In genomic region chr12:98593351-98594049, GRCh38 we compare ENCODE assay signal across 8 cellular contexts. TPM values are rescaled to one million over a fixed set of nuclear protein-coding genes. Genes with fewer than 3 reads are reported as not detected.
DNase-seq lines count a peak whose midpoint lies in the region; ATAC-seq lines count a peak whose summit lies in the region.

Gene SLC25A3 (plus strand): TSS chr12:98593686. CDS start chr12:98593979, 293 bp downstream.

- peak within 1 kb of the TSS; percentile 84 for H3K4me3 ChIP-seq in CD8-positive, alpha-beta memory T cell (ENCODE audit: low read length)

- POLR2A ChIA-PET in CD8-positive, alpha-beta memory T cell (lab: Charles Lee): interaction anchor here (0.7 to 4.4 kb wide), 6 partner anchors 13 to 90 kb away, joined by 3 to 38 read pairs (median 3); partner anchors contain the start of genes APAF1, IKBIP and TMPO

- H3K27ac ChIP-seq in CD8-positive, alpha-beta memory T cell (ENCODE audit: low read depth, low read length): peak within 1 kb of the TSS; percentile 98

- no peaks in the 10 kb centered on the region for H3K9me3 ChIP-seq in CD8-positive, alpha-beta memory T cell (ENCODE audit: low read length)

- ATAC-seq in GM19468 (IDR thresholded peaks at IDR 0.05; ENCODE audit: extremely low read depth, unreplicated experiment): peak; percentile 99

- H3K4me1 Mint-ChIP-seq in CD8-positive, alpha-beta memory T cell: peaks cover 38 to 47% (median 40%) of the 10 kb centered on the region in 3 donors

- CTCF ChIA-PET in CD8-positive, alpha-beta memory T cell (lab: Charles Lee): interaction anchor here (1.1 to 4.2 kb wide), 10 partner anchors 9 to 103 kb away, joined by 3 to 18 read pairs (median 4); partner anchors contain the start of genes IKBIP and TMPO

- H3K27me3 Mint-ChIP-seq in CD8-positive, alpha-beta memory T cell: no peaks in the 10 kb centered on the region

- peak; percentile 91 to 97 (median 94) for DNase-seq in CD8-positive, alpha-beta memory T cell
- DNase-seq in HS-5 (ENCODE audit: low read depth): peak; percentile 80
- peak; percentile 86 for DNase-seq in NK-92 treated with Interleukin-12 subunit alpha and Interleukin-12 subunit beta, amount 100 ng/mL, for 24 hours (lab: John Stamatoyannopoulos, UW)
- DNase-seq in activated CD8-positive, alpha-beta memory T cell treated with anti-CD3 and anti-CD28 coated beads for 24 hours: peak; percentile 94
- DNase-seq in effector CD8-positive, alpha-beta T cell (lab: John Stamatoyannopoulos, UW): peak; percentile 90
- DNase-seq in lung microvascular endothelial cell (ENCODE audit: low read depth in 2 of 2): peak; percentile 99 to 100
- DNase-seq in stimulated activated CD4-positive, alpha-beta T cell treated with anti-CD3 and anti-CD28 coated beads, TNF-alpha, amount 100 ng/mL, for 48 hours (ENCODE audit: low read depth in 3 of 3): peak; percentile 86 to 93 (median 89)

- H3K36me3 Mint-ChIP-seq in CD8-positive, alpha-beta memory T cell: peaks cover 4 to 46% (median 7%) of the 10 kb centered on the region in 3 donors

- peak within 1 kb of the TSS; percentile 94 to 100 (median 97) for H3K27ac Mint-ChIP-seq in CD8-positive, alpha-beta memory T cell

- H3K4me1 ChIP-seq in CD8-positive, alpha-beta memory T cell (ENCODE audit: insufficient read depth, low read length): peaks cover 37% of the 10 kb centered on the region

- peaks cover 14% of the 10 kb centered on the region for H3K36me3 ChIP-seq in CD8-positive, alpha-beta memory T cell (ENCODE audit: insufficient read depth, low read length)

- H3K9me3 Mint-ChIP-seq in CD8-positive, alpha-beta memory T cell: no peaks in the 10 kb centered on the region

- peak within 1 kb of the TSS; percentile 90 to 100 (median 95) for H3K4me3 Mint-ChIP-seq in CD8-positive, alpha-beta memory T cell

- H3K27me3 ChIP-seq in CD8-positive, alpha-beta memory T cell (ENCODE audit: insufficient read depth, low read length, poor library complexity, severe bottlenecking): no peaks in the 10 kb centered on the region

RNA-seq across cellular contexts. Expression of gene SLC25A3, which starts in this region (rescaled TPM):
- total RNA-seq in CD8-positive, alpha-beta memory T cell: 100 to 1,000 TPM; 668 to 674 TPM
- polyA plus RNA-seq in CD8-positive, alpha-beta memory T cell: 310 TPM
- 339 and 462 TPM in 2 replicates for total RNA-seq in lung microvascular endothelial cell

Comparison
In these comparisons a context has a peak if more than half of its experiments do, and no peak if none do; other contexts are left out.
1. Peak in every context shown above with its lines: DNase-seq, ATAC-seq, H3K4me3 ChIP-seq and H3K27ac ChIP-seq.